ENCODE assay signal across 9 cellular contexts in genomic region chr4:42865572-42866189, GRCh38. TPM values are rescaled to one million over a fixed set of nuclear protein-coding genes. Genes with fewer than 3 reads are reported as not detected.
DNase-seq lines count a peak whose midpoint lies in the region; ATAC-seq and TF ChIP-seq lines count a peak whose summit lies in the region.
"Had no signal": no experiment of that assay in that cellular context is flagged by ENCODE, and none has a peak within 500 bp of the region (broad histone marks: within the 10 kb centered on the region; RNA-seq: fewer than 3 reads in every experiment).

No MANE protein-coding gene starts in this region.

- no peak overlapping the region for H3K4me3 Mint-ChIP-seq in chondrocyte (ENCODE audit: unreplicated experiment)
- H3K4me3 Mint-ChIP-seq in stimulated activated naive B cell treated with anti-CD40 and anti-IgM and Interleukin-4, amounts not matched to agents 10 μg/mL and 1 μg/mL and 100 μg/mL, for 72 hours: no peak overlapping the region

- no peaks in the 10 kb centered on the region for H3K4me1 Mint-ChIP-seq in chondrocyte (ENCODE audit: low read depth)
- H3K4me1 Mint-ChIP-seq in stimulated activated naive B cell treated with anti-CD40 and anti-IgM and Interleukin-4, amounts not matched to agents 10 μg/mL and 1 μg/mL and 100 μg/mL, for 72 hours: peaks cover 0 to 2% of the 10 kb centered on the region in 2 donors

- H3K36me3 Mint-ChIP-seq in chondrocyte (ENCODE audit: low read depth): no peaks in the 10 kb centered on the region
- H3K36me3 Mint-ChIP-seq in stimulated activated naive B cell treated with anti-CD40 and anti-IgM and Interleukin-4, amounts not matched to agents 10 μg/mL and 1 μg/mL and 100 μg/mL, for 72 hours: no peaks in the 10 kb centered on the region

- ATAC-seq in stimulated activated naive B cell treated with anti-CD40 and anti-IgM and Interleukin-4, amounts not matched to agents 10 μg/mL and 1 μg/mL and 100 μg/mL, for 72 hours (replicated peaks): peak; percentile 48 to 63

- TF ChIP-seq CTCF in chondrocyte (IDR thresholded peaks at IDR 0.05): peak; percentile 90

- no peak overlapping the region for H3K27ac Mint-ChIP-seq in chondrocyte (ENCODE audit: unreplicated experiment)
- H3K27ac Mint-ChIP-seq in stimulated activated naive B cell treated with anti-CD40 and anti-IgM and Interleukin-4, amounts not matched to agents 10 μg/mL and 1 μg/mL and 100 μg/mL, for 72 hours: no peak overlapping the region

- H3K27me3 Mint-ChIP-seq in chondrocyte (ENCODE audit: low read depth): peaks cover 9% of the 10 kb centered on the region
- peaks cover 29 to 46% of the 10 kb centered on the region in 2 donors for H3K27me3 Mint-ChIP-seq in stimulated activated naive B cell treated with anti-CD40 and anti-IgM and Interleukin-4, amounts not matched to agents 10 μg/mL and 1 μg/mL and 100 μg/mL, for 72 hours

- peak; percentile 6 for DNase-seq in NCI-H2227 (lab: John Stamatoyannopoulos, UW; ENCODE audit: unreplicated experiment)
- no peak for DNase-seq in NCI-H2227 treated with DMSO at 0.1 percent for 48 hours (lab: John Stamatoyannopoulos, UW)
- DNase-seq in H4 (ENCODE audit: low spot score): peak; percentile 38
- peak; percentile 15 for DNase-seq in NCI-H128 (lab: John Stamatoyannopoulos, UW; ENCODE audit: unreplicated experiment)
- peak; percentile 15 for DNase-seq in T-helper 9 cell
- DNase-seq in chondrocyte (ENCODE audit: low spot score): no peak
- DNase-seq in lung microvascular endothelial cell (ENCODE audit: low read depth in 2 of 2): peak; percentile 59 to 67
- DNase-seq in stimulated activated naive B cell treated with anti-CD40 and anti-IgM and Interleukin-4, amounts not matched to agents 10 μg/mL and 1 μg/mL and 100 μg/mL, for 72 hours: peak; percentile 17

- no peaks in the 10 kb centered on the region for H3K9me3 Mint-ChIP-seq in chondrocyte (ENCODE audit: low read depth)
- H3K9me3 Mint-ChIP-seq in stimulated activated naive B cell treated with anti-CD40 and anti-IgM and Interleukin-4, amounts not matched to agents 10 μg/mL and 1 μg/mL and 100 μg/mL, for 72 hours: no peaks in the 10 kb centered on the region

RNA-seq across cellular contexts. Expression of gene GRXCR1, which starts 26.8 kb away (rescaled TPM):
- not detected in 2 replicates for total RNA-seq in H4 (2014; rRNA removed; shearing (Covaris generic))
- total RNA-seq in chondrocyte (not detected in 3 replicates), lung microvascular endothelial cell (not detected in 2 replicates)
- total RNA-seq: mononuclear cell had no signal

Comparison
In these comparisons a context has a peak if more than half of its experiments do, and no peak if none do; other contexts are left out.
1. DNase-seq: peak in NCI-H2227 (single experiment), H4 (single experiment), NCI-H128 (single experiment), T-helper 9 cell (single experiment), lung microvascular endothelial cell (2 of 2) and stimulated activated naive B cell treated with anti-CD40 and anti-IgM and Interleukin-4, amounts not matched to agents 10 μg/mL and 1 μg/mL and 100 μg/mL, for 72 hours (single experiment); none in NCI-H2227 treated with DMSO at 0.1 percent for 48 hours (single experiment) and chondrocyte (single experiment).